20 cellular contexts compared by ENCODE assay signal in the genomic region with DNA sequence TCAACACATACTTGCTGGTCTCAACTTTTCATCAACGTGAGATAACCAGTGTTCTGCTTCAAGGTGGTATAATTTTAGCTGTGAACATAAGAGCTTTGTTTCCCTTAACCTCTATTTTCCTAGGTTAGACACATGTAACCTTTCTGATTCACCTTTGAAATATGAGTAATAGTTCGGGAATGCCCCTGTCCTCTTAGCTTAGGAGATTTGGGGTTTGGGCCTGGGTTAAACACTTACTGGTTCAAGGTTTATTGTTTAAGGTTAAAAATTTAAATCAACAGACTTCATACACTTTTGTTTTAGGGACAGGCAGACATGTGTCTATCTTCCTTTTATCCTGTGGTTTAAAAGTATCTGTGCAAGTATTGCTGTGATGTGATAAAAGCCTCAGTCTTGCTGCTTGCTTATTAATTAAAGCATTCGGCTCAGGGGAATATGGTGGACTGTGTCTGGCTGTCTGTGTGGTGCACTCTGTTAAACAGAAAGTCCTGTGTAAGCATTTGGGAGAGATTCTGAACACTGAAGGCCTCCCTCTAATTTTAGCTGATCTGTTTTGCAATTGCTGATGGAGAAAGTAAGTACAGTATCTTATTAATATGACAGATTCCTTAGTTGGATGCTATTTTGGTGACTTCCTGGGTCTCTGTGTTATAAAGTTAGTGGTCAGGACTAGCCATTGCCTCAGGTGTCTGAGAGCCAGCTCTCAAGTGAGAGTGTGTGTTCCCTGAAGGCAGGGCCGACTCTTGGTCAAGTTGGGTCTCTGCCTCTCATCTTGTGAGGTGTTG.
DNase-seq lines count a peak whose midpoint lies in the region; ATAC-seq and TF ChIP-seq lines count a peak whose summit lies in the region.
"Had no signal": no experiment of that assay in that cellular context is flagged by ENCODE, and none has a peak within 500 bp of the region (broad histone marks: within the 10 kb centered on the region; RNA-seq: fewer than 3 reads in every experiment).

No MANE protein-coding gene starts in this region.

- ATAC-seq in activated naive CD8-positive, alpha-beta T cell treated with anti-CD3 and anti-CD28 coated beads, Interleukin-2, amount 50 U/mL, for 24 hours = peak; percentile 63
- ATAC-seq: GM23338, WTC11 had no signal

- H3K9me3 Mint-ChIP-seq in activated naive CD8-positive, alpha-beta T cell treated with anti-CD3 and anti-CD28 coated beads, Interleukin-2, amount 50 U/mL, for 24 hours = no peaks in the 10 kb centered on the region
- no peaks in the 10 kb centered on the region for H3K9me3 Mint-ChIP-seq in activated naive CD8-positive, alpha-beta T cell treated with anti-CD3 and anti-CD28 coated beads for 36 hours
- H3K9me3 Mint-ChIP-seq: GM23338, WTC11 had no signal

- H3K4me3 Mint-ChIP-seq in activated naive CD8-positive, alpha-beta T cell treated with anti-CD3 and anti-CD28 coated beads, Interleukin-2, amount 50 U/mL, for 24 hours = no peak overlapping the region
- H3K4me3 Mint-ChIP-seq in activated naive CD8-positive, alpha-beta T cell treated with anti-CD3 and anti-CD28 coated beads for 36 hours = no peak overlapping the region
- H3K4me3 Mint-ChIP-seq: GM23338, WTC11 had no signal

- H3K36me3 ChIP-seq in PC-9 (ENCODE audit: low read depth) (peaks cover 10% of the 10 kb centered on the region; the same call in 1 of the 2 replicates), left ventricle myocardium inferior (peaks cover 34% of the 10 kb centered on the region), skeletal muscle tissue (ENCODE audit: control insufficient read depth in 3 of 3, insufficient read depth in 3 of 3, low read length in 3 of 3) (peaks cover 8 to 15% (median 14%) of the 10 kb centered on the region in 3 donors)

- no peaks in the 10 kb centered on the region for H3K27me3 Mint-ChIP-seq in activated naive CD8-positive, alpha-beta T cell treated with anti-CD3 and anti-CD28 coated beads, Interleukin-2, amount 50 U/mL, for 24 hours
- no peaks in the 10 kb centered on the region for H3K27me3 Mint-ChIP-seq in activated naive CD8-positive, alpha-beta T cell treated with anti-CD3 and anti-CD28 coated beads for 36 hours

- H3K9me3 ChIP-seq in PC-9 (ENCODE audit: insufficient read depth, low read depth) = no peaks in the 10 kb centered on the region
- no peaks in the 10 kb centered on the region for H3K9me3 ChIP-seq in left ventricle myocardium inferior (replicated peaks)
- no peaks in the 10 kb centered on the region for H3K9me3 ChIP-seq in skeletal muscle tissue (ENCODE audit: control insufficient read depth in 3 of 3, low read length in 3 of 3)
- H3K9me3 ChIP-seq: BLaER1 treated with 17β-estradiol and CSF1 and Interleukin-3, amounts not matched to agents 10 nM and 100 nM; tibial artery had no signal

- H3K4me1 Mint-ChIP-seq in activated naive CD8-positive, alpha-beta T cell treated with anti-CD3 and anti-CD28 coated beads, Interleukin-2, amount 50 U/mL, for 24 hours = peaks cover 10% of the 10 kb centered on the region
- peaks cover 6% of the 10 kb centered on the region for H3K4me1 Mint-ChIP-seq in activated naive CD8-positive, alpha-beta T cell treated with anti-CD3 and anti-CD28 coated beads for 36 hours
- H3K4me1 Mint-ChIP-seq: GM23338, WTC11 had no signal

- H3K4me2 ChIP-seq in PC-9 = peak overlapping the region; percentile 8
- H3K4me2 ChIP-seq: BLaER1 treated with 17β-estradiol and CSF1 and Interleukin-3, amounts not matched to agents 10 nM and 100 nM; GM23338 had no signal

- intact Hi-C loops in PC-9 (cut with micrococcal nuclease; ENCODE audit: unreplicated experiment) = no loop called here
- intact Hi-C loops in left ventricle myocardium inferior (cut with micrococcal nuclease) = no loop called here

- no peak overlapping the region for H3K4me3 ChIP-seq in PC-9
- no peak overlapping the region for H3K4me3 ChIP-seq in left ventricle myocardium inferior
- no peak overlapping the region for H3K4me3 ChIP-seq in skeletal muscle tissue (ENCODE audit: low read length in 3 of 3)
- H3K4me3 ChIP-seq: BLaER1 treated with 17β-estradiol and CSF1 and Interleukin-3, amounts not matched to agents 10 nM and 100 nM; cardiac muscle cell; GM23338; SK-N-MC; tibial artery had no signal

- no peak overlapping the region for H3K27ac Mint-ChIP-seq in activated naive CD8-positive, alpha-beta T cell treated with anti-CD3 and anti-CD28 coated beads, Interleukin-2, amount 50 U/mL, for 24 hours
- H3K27ac Mint-ChIP-seq in activated naive CD8-positive, alpha-beta T cell treated with anti-CD3 and anti-CD28 coated beads for 36 hours = no peak overlapping the region
- H3K27ac Mint-ChIP-seq: GM23338, WTC11 had no signal

- BruUV-seq in PC-9 (replicated peaks; lab: Mats Ljungman, UMichigan) = no TSS peak

- H3K27ac ChIP-seq in PC-9 (no peak overlapping the region), left ventricle myocardium inferior (replicated peaks) (peak overlapping the region; percentile 89), skeletal muscle tissue (ENCODE audit: low read depth, low read length) (peak overlapping the region; percentile 90)
- H3K27ac ChIP-seq: BLaER1 treated with 17β-estradiol and CSF1 and Interleukin-3, amounts not matched to agents 10 nM and 100 nM; cardiac muscle cell; HL-60; SK-N-MC; tibial artery had no signal

- H4K20me1 ChIP-seq in PC-9 (ENCODE audit: insufficient read depth) = no peaks in the 10 kb centered on the region

- peaks cover 31% of the 10 kb centered on the region for H3K4me1 ChIP-seq in PC-9 (replicated peaks; ENCODE audit: insufficient read depth)
- peaks cover 58% of the 10 kb centered on the region for H3K4me1 ChIP-seq in left ventricle myocardium inferior
- H3K4me1 ChIP-seq in skeletal muscle tissue (ENCODE audit: control insufficient read depth in 3 of 3, insufficient read depth in 3 of 3, low read length in 3 of 3) = peaks cover 42 to 53% (median 49%) of the 10 kb centered on the region in 3 donors
- H3K4me1 ChIP-seq: BLaER1 treated with 17β-estradiol and CSF1 and Interleukin-3, amounts not matched to agents 10 nM and 100 nM; tibial artery had no signal

- H3K9me2 ChIP-seq in PC-9 (ENCODE audit: insufficient read depth) = no peaks in the 10 kb centered on the region

- H3K27me3 ChIP-seq in PC-9 (ENCODE audit: insufficient read depth, low read depth) (no peaks in the 10 kb centered on the region), left ventricle myocardium inferior (ENCODE audit: low read depth) (no peaks in the 10 kb centered on the region), skeletal muscle tissue (ENCODE audit: control insufficient read depth in 3 of 3, insufficient read depth in 3 of 3, low read length in 3 of 3) (no peaks in the 10 kb centered on the region)
- H3K27me3 ChIP-seq: BLaER1 treated with 17β-estradiol and CSF1 and Interleukin-3, amounts not matched to agents 10 nM and 100 nM; cardiac muscle cell; tibial artery had no signal

- no peaks in the 10 kb centered on the region for H3F3A ChIP-seq in PC-9 (ENCODE audit: insufficient read depth, low read depth)

- no peak overlapping the region for H2AFZ ChIP-seq in PC-9
- H2AFZ ChIP-seq: GM23338 had no signal

- H3K79me2 ChIP-seq in PC-9 (ENCODE audit: low read depth) = no peaks in the 10 kb centered on the region; the same call in 1 of the 2 replicates

- POLR2A ChIA-PET in PC-9 (lab: Charles Lee; ENCODE audit: unreplicated experiment) = interaction anchor here (0.7 kb wide), 1 partner anchor 85 kb away, joined by 14 read pairs; no protein-coding TSS in a partner anchor

- peaks cover 6% of the 10 kb centered on the region for H3K36me3 Mint-ChIP-seq in activated naive CD8-positive, alpha-beta T cell treated with anti-CD3 and anti-CD28 coated beads, Interleukin-2, amount 50 U/mL, for 24 hours (ENCODE audit: low read depth)
- H3K36me3 Mint-ChIP-seq in activated naive CD8-positive, alpha-beta T cell treated with anti-CD3 and anti-CD28 coated beads for 36 hours = peaks cover 4% of the 10 kb centered on the region

- TF ChIP-seq CTCF in PC-9 (conservative IDR thresholded peaks at IDR 0.05) (no peak), left ventricle myocardium inferior (IDR thresholded peaks at IDR 0.05; ENCODE audit: borderline replicate concordance) (no peak)

- no peak for DNase-seq in activated naive CD8-positive, alpha-beta T cell treated with anti-CD3 and anti-CD28 coated beads, Interleukin-2, amount 50 U/mL, for 24 hours
- DNase-seq in activated naive CD8-positive, alpha-beta T cell treated with anti-CD3 and anti-CD28 coated beads for 36 hours = no peak
- DNase-seq in PC-9 (peak in 1 of 2 experiments; percentile 31), left ventricle myocardium inferior (no peak), inferior parietal cortex (ENCODE audit: extremely low spot score) (no peak), pons (ENCODE audit: low spot score) (no peak), RPMI8226 (no peak)
- DNase-seq: activated gamma-delta T cell treated with Interleukin-2 at 50 U/mL for 16 hours; NCI-H446 treated with DMSO at 0.1 percent for 48 hours; stimulated activated CD4-positive, alpha-beta T cell treated with anti-CD3 and anti-CD28 coated beads, Interleukin-2, amount 100 ng/mL, for 48 hours; stimulated activated naive CD4-positive, alpha-beta T cell treated with Interleukin-2 at 50 U/mL for 16 hours; T-helper 9 cell; tibial artery had no signal

- CTCF ChIA-PET in PC-9 (lab: Charles Lee) = interaction anchor here (0.7 kb wide), 1 partner anchor 9 kb away, joined by 3 read pairs; no protein-coding TSS in a partner anchor

- H3K9ac ChIP-seq in skeletal muscle tissue (ENCODE audit: low read depth in 1 of 3, low read length in 3 of 3) = peak overlapping the region in 1 of 3 donors; percentile 66
- H3K9ac ChIP-seq: BLaER1 treated with 17β-estradiol and CSF1 and Interleukin-3, amounts not matched to agents 10 nM and 100 nM had no signal
